Comparison of ENCODE assay signal across 8 cellular contexts in genomic region chr20:62123450-62124118, GRCh38. TPM values are rescaled to one million over a fixed set of nuclear protein-coding genes. Genes with fewer than 3 reads are reported as not detected.
DNase-seq lines count a peak whose midpoint lies in the region; ATAC-seq and TF ChIP-seq lines count a peak whose summit lies in the region.

No MANE protein-coding gene starts in this region.

- H3K27me3 ChIP-seq in GM23248 (replicated peaks; ENCODE audit: insufficient read depth), result no peaks in the 10 kb centered on the region
- H3K27me3 ChIP-seq in SJCRH30, result no peaks in the 10 kb centered on the region
- H3K27me3 ChIP-seq in fibroblast of lung (ENCODE audit: control insufficient read depth, insufficient read depth, low read length), result peaks cover 6% of the 10 kb centered on the region

- intact Hi-C loops in sciatic nerve (cut with DNase I), result loop anchor here (10.0 kb wide), 1 partner anchor 59 kb away; the partner anchor contains the start of gene TAF4

- no peak for ATAC-seq in sciatic nerve

- H3K79me2 ChIP-seq in GM23248 (ENCODE audit: insufficient read depth) (peaks cover 41% of the 10 kb centered on the region), fibroblast of lung (ENCODE audit: control insufficient read depth, insufficient read depth, low read length) (peaks cover 23% of the 10 kb centered on the region)

- H3K4me2 ChIP-seq in GM23248 (ENCODE audit: unreplicated experiment), result peak overlapping the region; percentile 81
- peak overlapping the region; percentile 64 for H3K4me2 ChIP-seq in fibroblast of lung (ENCODE audit: extremely low read depth, insufficient read depth, low read length)

- H3K27ac ChIP-seq in GM23248 (peak overlapping the region; percentile 63), SJCRH30 (peak overlapping the region; percentile 2; the same call in 1 of the 2 replicates), fibroblast of lung (ENCODE audit: insufficient read depth, low read length) (peak overlapping the region; percentile 37)

- in situ Hi-C loops in GM23248 (cut with MboI), result no loop called here

- H4K20me1 ChIP-seq in GM23248 (ENCODE audit: insufficient read depth) (peaks cover 12% of the 10 kb centered on the region; the same call in 1 of the 2 replicates), fibroblast of lung (ENCODE audit: control insufficient read depth, extremely low read depth, insufficient read depth, low read length) (no peaks in the 10 kb centered on the region)

- H3K4me1 ChIP-seq in GM23248 (ENCODE audit: insufficient read depth) (peaks cover 11% of the 10 kb centered on the region), SJCRH30 (peaks cover 10% of the 10 kb centered on the region), fibroblast of lung (ENCODE audit: control insufficient read depth, extremely low read depth, insufficient read depth, low read length) (no peaks in the 10 kb centered on the region)

- peak; percentile 81 for DNase-seq in GM23248
- no peak for DNase-seq in SJCRH30
- DNase-seq in fibroblast of lung (ENCODE audit: low read depth in 2 of 2), result peak; percentile 33 to 65
- DNase-seq in retinal pigment epithelial cell (ENCODE audit: low read depth), result no peak
- DNase-seq in nucleus accumbens (lab: John Stamatoyannopoulos, UW), result no peak
- DNase-seq in epidermal melanocyte (ENCODE audit: insufficient read length, low spot score), result no peak
- no peak for DNase-seq in dedifferentiated amniotic fluid mesenchymal stem cell (ENCODE audit: extremely low spot score)
- DNase-seq in sciatic nerve (ENCODE audit: low spot score), result no peak

- TF ChIP-seq CTCF in fibroblast of lung (conservative IDR thresholded peaks at IDR 0.05 in 1 of 2, IDR thresholded peaks at IDR 0.05 in 1 of 2; ENCODE audit: low read depth in 1 of 2, low read length in 2 of 2) (peak; percentile 8 to 29), retinal pigment epithelial cell (conservative IDR thresholded peaks at IDR 0.05; ENCODE audit: low read depth, low read length) (peak; percentile 33)

- peak overlapping the region; percentile 1; the same call in 1 of the 2 replicates for H2AFZ ChIP-seq in GM23248
- no peak overlapping the region for H2AFZ ChIP-seq in fibroblast of lung (ENCODE audit: low read length)

- 16 to 22% methylated on average over 15 to 19 of the region's 19 CpGs for WGBS in GM23248 (ENCODE audit: low coverage in 1 of 2, low lambda C conversion rate in 2 of 2, missing lambda C conversion rate in 2 of 2), 2 experiments

- no peaks in the 10 kb centered on the region for H3K9me2 ChIP-seq in GM23248 (ENCODE audit: insufficient read depth)

- H3K9me3 ChIP-seq in GM23248 (ENCODE audit: low read depth) (no peaks in the 10 kb centered on the region), SJCRH30 (replicated peaks) (no peaks in the 10 kb centered on the region), fibroblast of lung (ENCODE audit: control insufficient read depth, insufficient read depth, low read depth, low read length) (no peaks in the 10 kb centered on the region)

- 0 out of 2 replicates have a peak, but pooled peaks cover 7% of the 10 kb centered on the region for H3F3A ChIP-seq in GM23248 (ENCODE audit: insufficient read depth)

- H3K36me3 ChIP-seq in GM23248 (ENCODE audit: low read depth) (peaks cover 25% of the 10 kb centered on the region; the same call in 1 of the 2 replicates), SJCRH30 (peaks cover 46% of the 10 kb centered on the region), fibroblast of lung (ENCODE audit: control insufficient read depth, insufficient read depth, low read length) (peaks cover 19% of the 10 kb centered on the region)

- H3K9ac ChIP-seq in GM23248 (peak overlapping the region; percentile 82), fibroblast of lung (ENCODE audit: insufficient read depth, low read length) (peak overlapping the region; percentile 43)

- H3K4me3 ChIP-seq in GM23248 (peak overlapping the region; percentile 80), SJCRH30 (peak overlapping the region; percentile 71), fibroblast of lung (replicated peaks in 1 of 4; ENCODE audit: control extremely low read depth in 1 of 4, insufficient read depth in 1 of 4, low read depth in 3 of 4, low read length in 4 of 4) (peak overlapping the region; percentile 52 to 77 (median 63)), retinal pigment epithelial cell (ENCODE audit: low read length) (peak overlapping the region; percentile 73)

RNA-seq across cellular contexts. Expression of gene LSM14B, which starts 1.3 kb away (rescaled TPM):
- 28.0 and 30.0 TPM in 2 replicates for total RNA-seq in GM23248 (2014; rRNA removed; shearing (Covaris generic))
- 1.0 and 1.3 TPM in 2 replicates for polyA plus RNA-seq in GM23248 (2016; fragmentation: Nextera tagmentation; extraction: Ambion mirVana)
- total RNA-seq in SJCRH30 (2014; rRNA removed; shearing (Covaris generic)), result 146 TPM in 2 replicates
- total RNA-seq in fibroblast of lung, result 46.7 and 48.7 TPM in 2 replicates
- 20.2 and 24.7 TPM in 2 replicates for polyA plus RNA-seq in fibroblast of lung
- polyA plus RNA-seq in fibroblast of lung (2012), result 32.4 and 34.4 TPM in 2 replicates
- 27.2 and 30.0 TPM in 2 replicates for polyA minus RNA-seq in fibroblast of lung (ENCODE audit: low replicate concordance)
- total RNA-seq in sciatic nerve, result 26.5 TPM

RNA-seq across cellular contexts. Expression of gene PSMA7, which starts 19.6 kb away (rescaled TPM):
- 268 and 308 TPM in 2 replicates for total RNA-seq in GM23248 (2014; rRNA removed; shearing (Covaris generic))
- polyA plus RNA-seq in GM23248 (2016; fragmentation: Nextera tagmentation; extraction: Ambion mirVana), result 488 and 493 TPM in 2 replicates
- total RNA-seq in SJCRH30 (2014; rRNA removed; shearing (Covaris generic)), result 755 and 774 TPM in 2 replicates
- 234 and 274 TPM in 2 replicates for total RNA-seq in fibroblast of lung
- polyA plus RNA-seq in fibroblast of lung, result 342 and 397 TPM in 2 replicates
- 312 and 394 TPM in 2 replicates for polyA plus RNA-seq in fibroblast of lung (2012)
- polyA minus RNA-seq in fibroblast of lung (ENCODE audit: low replicate concordance), result 167 and 214 TPM in 2 replicates
- 124 TPM for total RNA-seq in sciatic nerve

RNA-seq across cellular contexts. Expression of gene SS18L1, which starts 20.0 kb away (rescaled TPM):
- 7.5 and 8.8 TPM in 2 replicates for total RNA-seq in GM23248 (2014; rRNA removed; shearing (Covaris generic))
- polyA plus RNA-seq in GM23248 (2016; fragmentation: Nextera tagmentation; extraction: Ambion mirVana), result 1.5 and 2.3 TPM in 2 replicates
- total RNA-seq in SJCRH30 (2014; rRNA removed; shearing (Covaris generic)), result 57.4 and 68.9 TPM in 2 replicates
- total RNA-seq in fibroblast of lung, result 5.6 and 7.4 TPM in 2 replicates
- 3.8 and 4.7 TPM in 2 replicates for polyA plus RNA-seq in fibroblast of lung
- 4.0 TPM in 2 replicates for polyA plus RNA-seq in fibroblast of lung (2012)
- polyA minus RNA-seq in fibroblast of lung (ENCODE audit: low replicate concordance), result 1.3 and 20.2 TPM in 2 replicates
- total RNA-seq in sciatic nerve, result 18.9 TPM

RNA-seq across cellular contexts. Expression of gene TAF4, which starts 57.9 kb away (rescaled TPM):
- total RNA-seq in GM23248 (2014; rRNA removed; shearing (Covaris generic)), result 2.9 and 4.2 TPM in 2 replicates
- polyA plus RNA-seq in GM23248 (2016; fragmentation: Nextera tagmentation; extraction: Ambion mirVana) (0.80 and 1.4 TPM in 2 replicates), fibroblast of lung (2.6 and 4.2 TPM in 2 replicates)
- 19.4 and 20.1 TPM in 2 replicates for total RNA-seq in SJCRH30 (2014; rRNA removed; shearing (Covaris generic))
- total RNA-seq in fibroblast of lung (2.8 and 3.0 TPM in 2 replicates), sciatic nerve (20.1 TPM)
- 4.3 and 7.5 TPM in 2 replicates for polyA plus RNA-seq in fibroblast of lung (2012)
- polyA minus RNA-seq in fibroblast of lung (ENCODE audit: low replicate concordance), result 2.0 and 8.6 TPM in 2 replicates

RNA-seq across cellular contexts. Expression of gene MTG2, which starts 59.2 kb away (rescaled TPM):
- total RNA-seq in GM23248 (2014; rRNA removed; shearing (Covaris generic)), result 20.2 and 30.5 TPM in 2 replicates
- polyA plus RNA-seq in GM23248 (2016; fragmentation: Nextera tagmentation; extraction: Ambion mirVana) (17.3 and 17.5 TPM in 2 replicates), fibroblast of lung (16.5 and 26.2 TPM in 2 replicates)
- 63.8 and 66.2 TPM in 2 replicates for total RNA-seq in SJCRH30 (2014; rRNA removed; shearing (Covaris generic))
- total RNA-seq in fibroblast of lung (17.5 and 20.5 TPM in 2 replicates), sciatic nerve (31.4 TPM)
- 19.2 and 33.9 TPM in 2 replicates for polyA plus RNA-seq in fibroblast of lung (2012)
- polyA minus RNA-seq in fibroblast of lung (ENCODE audit: low replicate concordance), result 4.1 and 16.1 TPM in 2 replicates

Comparison
In these comparisons a context has a peak if more than half of its experiments do, and no peak if none do; other contexts are left out.
1. DNase-seq: peak in GM23248 (single experiment) and fibroblast of lung (2 of 2); none in SJCRH30 (0 of 2), retinal pigment epithelial cell (single experiment), nucleus accumbens (0 of 56), epidermal melanocyte (single experiment), dedifferentiated amniotic fluid mesenchymal stem cell (single experiment) and sciatic nerve (single experiment).
2. H3K27ac ChIP-seq: peak in every context shown above with its lines; median percentile 63 in GM23248; 37 in fibroblast of lung; 2 in SJCRH30.
3. Peak in every context shown above with its lines, with median percentiles within 50 percentile points of each other: H3K4me3 ChIP-seq.